In the genomic region with DNA sequence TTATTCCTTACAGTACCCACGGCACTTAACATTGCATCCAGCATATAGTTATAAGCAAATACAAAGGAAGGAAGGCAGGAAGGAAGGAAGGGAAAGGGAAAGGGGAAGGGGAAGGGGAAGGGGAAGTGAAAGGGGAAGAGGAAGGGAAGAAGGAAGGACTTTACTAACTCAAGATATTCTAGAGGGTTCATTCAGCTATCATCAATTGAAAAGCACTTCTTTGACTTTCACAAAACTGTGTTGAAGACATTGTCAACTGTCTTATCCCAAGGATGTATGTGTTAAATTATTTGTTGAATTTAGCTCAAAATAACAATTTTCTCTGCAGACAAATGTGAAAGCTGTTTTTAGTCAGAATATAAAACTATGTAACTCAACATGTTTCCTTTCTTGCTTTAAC, we compare ENCODE assay signal across 19 cellular contexts.
A peak's percentile ranks its signal among the peaks of the same experiment; 100 is the strongest.
DNase-seq lines count a peak whose midpoint lies in the region; ATAC-seq, FAIRE-seq and TF ChIP-seq lines count a peak whose summit lies in the region.
"Had no signal": no experiment of that assay in that cellular context is flagged by ENCODE, and none has a peak within 500 bp of the region (broad histone marks: within the 10 kb centered on the region; RNA-seq: fewer than 3 reads in every experiment).

No MANE protein-coding gene starts in this region.

- no peak for ATAC-seq in HepG2
- ATAC-seq in right lobe of liver: no peak
- ATAC-seq: A549; CD8-positive, alpha-beta T cell had no signal

- no peak overlapping the region for H3K4me2 ChIP-seq in HepG2 (ENCODE audit: low read depth, low read length)
- H3K4me2 ChIP-seq: A549; BLaER1 treated with 17β-estradiol and CSF1 and Interleukin-3, amounts not matched to agents 10 nM and 100 nM had no signal

- POLR2A ChIA-PET in HepG2 (lab: Yijun Ruan, JAX): no interaction called here
- POLR2A ChIA-PET in HEK293 (lab: Yijun Ruan, JAX): no interaction called here

- H3K27ac ChIP-seq in HepG2 (ENCODE audit: extremely low read length, insufficient read depth, low read length): no peak overlapping the region
- H3K27ac ChIP-seq in right lobe of liver: no peak overlapping the region
- no peak overlapping the region for H3K27ac ChIP-seq in HEK293 (ENCODE audit: extremely low read depth, low read depth, low read length)
- H3K27ac ChIP-seq: 22Rv1; A549; BLaER1 treated with 17β-estradiol and CSF1 and Interleukin-3, amounts not matched to agents 10 nM and 100 nM; C4-2B had no signal

- TF ChIP-seq POLR2A in HepG2 (IDR thresholded peaks at IDR 0.05; ENCODE audit: insufficient read depth in 1 of 2, low read depth in 2 of 2, low read length in 2 of 2) (no peak), right lobe of liver (IDR thresholded peaks at IDR 0.05) (no peak)

- no TSS peak for BruUV-seq in HepG2 (replicated peaks; lab: Mats Ljungman, UMichigan)

- no peaks in the 10 kb centered on the region for H3K27me3 ChIP-seq in HepG2 (ENCODE audit: control insufficient read depth in 1 of 2, insufficient read depth in 2 of 2, low read length in 2 of 2)
- H3K27me3 ChIP-seq in right lobe of liver: no peaks in the 10 kb centered on the region
- H3K27me3 ChIP-seq: BLaER1 treated with 17β-estradiol and CSF1 and Interleukin-3, amounts not matched to agents 10 nM and 100 nM had no signal

- no peaks in the 10 kb centered on the region for H4K20me1 ChIP-seq in HepG2 (ENCODE audit: insufficient read depth, low read length)
- H4K20me1 ChIP-seq: BLaER1 treated with 17β-estradiol and CSF1 and Interleukin-3, amounts not matched to agents 10 nM and 100 nM had no signal

- no peak overlapping the region for H3K9ac ChIP-seq in HepG2 (ENCODE audit: insufficient read depth, low read depth, low read length)
- H3K9ac ChIP-seq: BLaER1 treated with 17β-estradiol and CSF1 and Interleukin-3, amounts not matched to agents 10 nM and 100 nM had no signal

- TF ChIP-seq CTCF in HepG2 (CRISPR knock-in tag; IDR thresholded peaks at IDR 0.05): no peak
- no peak for TF ChIP-seq CTCF in right lobe of liver (IDR thresholded peaks at IDR 0.05)
- no peak for TF ChIP-seq CTCF in HEK293 (tag by site-specific recombination; IDR thresholded peaks at IDR 0.05)
- no peak for TF ChIP-seq CTCF in GM13977 (IDR thresholded peaks at IDR 0.05; ENCODE audit: extremely low read depth, insufficient read depth, missing control alignments)

- no peaks in the 10 kb centered on the region for H3K9me3 ChIP-seq in HepG2 (ENCODE audit: low read length)
- no peaks in the 10 kb centered on the region for H3K9me3 ChIP-seq in right lobe of liver
- no peaks in the 10 kb centered on the region for H3K9me3 ChIP-seq in HEK293 (ENCODE audit: control insufficient read depth, insufficient read depth, low read depth, low read length)
- H3K9me3 ChIP-seq: A549; BLaER1 treated with 17β-estradiol and CSF1 and Interleukin-3, amounts not matched to agents 10 nM and 100 nM; Caco-2 had no signal

- no peaks in the 10 kb centered on the region for H3K4me1 ChIP-seq in HepG2 (ENCODE audit: insufficient read depth, low read length)
- H3K4me1 ChIP-seq in right lobe of liver: peaks cover 0 to 10% (median 0%) of the 10 kb centered on the region in 4 donors
- H3K4me1 ChIP-seq in HEK293 (ENCODE audit: control insufficient read depth, insufficient read depth, low read length): no peaks in the 10 kb centered on the region
- H3K4me1 ChIP-seq: A549; BLaER1 treated with 17β-estradiol and CSF1 and Interleukin-3, amounts not matched to agents 10 nM and 100 nM; Caco-2 had no signal

- in situ Hi-C loops in HepG2 (cut with HindIII; ENCODE audit: extremely low pct_ligation_motif_present, low pct_unique_long_range_greater_than_20kb): no loop called here
- in situ Hi-C loops in GM13977 (cut with MboI; ENCODE audit: low pct_unique_long_range_greater_than_20kb, low sequenced_read_pairs, unreplicated experiment): no loop called here

- no peak for FAIRE-seq in HepG2 (lab: Jason Lieb, UNC)
- FAIRE-seq: A549, D721Med, G401.6, GM18507 had no signal

- no peaks in the 10 kb centered on the region for H3K36me3 ChIP-seq in HepG2 (replicated peaks in 1 of 2; ENCODE audit: control insufficient read depth in 1 of 2, insufficient read depth in 2 of 2, low read length in 2 of 2)
- H3K36me3 ChIP-seq in right lobe of liver: no peaks in the 10 kb centered on the region
- H3K36me3 ChIP-seq in HEK293 (ENCODE audit: control insufficient read depth in 2 of 2, insufficient read depth in 1 of 2, low read length in 2 of 2): no peaks in the 10 kb centered on the region
- H3K36me3 ChIP-seq: BLaER1 treated with 17β-estradiol and CSF1 and Interleukin-3, amounts not matched to agents 10 nM and 100 nM had no signal

- H3K4me3 ChIP-seq in HepG2 (replicated peaks in 1 of 3; ENCODE audit: insufficient read depth in 1 of 3, low read depth in 2 of 3, low read length in 3 of 3): no peak overlapping the region
- H3K4me3 ChIP-seq in right lobe of liver: no peak overlapping the region
- H3K4me3 ChIP-seq in HEK293 (ENCODE audit: low read depth, low read length): no peak overlapping the region
- H3K4me3 ChIP-seq: A549; BLaER1 treated with 17β-estradiol and CSF1 and Interleukin-3, amounts not matched to agents 10 nM and 100 nM had no signal

- H2AFZ ChIP-seq in HepG2 (ENCODE audit: low read length): no peak overlapping the region

- CTCF ChIA-PET in HepG2 (lab: Yijun Ruan, JAX; ENCODE audit: low intra/inter-chr PET ratio, low total read pairs): no interaction called here
- CTCF ChIA-PET in HEK293 (lab: Yijun Ruan, JAX): interaction anchor here (0.6 to 2.0 kb wide), 2 partner anchors 14 to 220 kb away, joined by 3 to 7 read pairs; no protein-coding TSS in a partner anchor

- 83% methylated on average over 1 of the region's 1 CpG for WGBS in HepG2 (ENCODE audit: low lambda C conversion rate)
- 89% methylated on average over 1 of the region's 1 CpG for WGBS in right lobe of liver (ENCODE audit: insufficient coverage, low coverage, low lambda C conversion rate, missing lambda C conversion rate)

- TF ChIP-seq EP300 in HepG2 (IDR thresholded peaks at IDR 0.05; ENCODE audit: low read depth in 2 of 2, low read length in 2 of 2) (no peak), HepG2 (CRISPR knock-in tag; IDR thresholded peaks at IDR 0.05; ENCODE audit: borderline replicate concordance) (no peak)

- intact Hi-C loops in HepG2 (cut with micrococcal nuclease; ENCODE audit: unreplicated experiment) (no loop called here), right lobe of liver (cut with DNase I) (no loop called here)

- TF ChIP-seq RAD21 in HepG2 (CRISPR knock-in tag; IDR thresholded peaks at IDR 0.05): no peak

- H3K79me2 ChIP-seq in HepG2 (ENCODE audit: insufficient read depth, low read length): no peaks in the 10 kb centered on the region

- DNase-seq in HepG2 (ENCODE audit: low spot score) (no peak), right lobe of liver (no peak), GM13977 (ENCODE audit: low spot score) (no peak), NCI-H187 treated with DMSO at 0.1 percent for 48 hours (lab: John Stamatoyannopoulos, UW) (no peak)
- DNase-seq: AML-193; Caco-2; Calu3; CD4-positive, alpha-beta T cell; CD8-positive, alpha-beta T cell; DMS79 treated with DMSO at 0.1 percent for 48 hours; GF-D8 had no signal

TF ChIP-seq in HEK293, 187 proteins besides CTCF, POLR2A, EP300 and RAD21:
- TF ChIP-seq ZNF202 (tag by site-specific recombination; IDR thresholded peaks at IDR 0.05; ENCODE audit: borderline replicate concordance) (no peak), PRDM1 (tag by site-specific recombination; IDR thresholded peaks at IDR 0.05) (peak; percentile 11; the same call in 1 of the 2 replicates), ZNF391 (tag by site-specific recombination; IDR thresholded peaks at IDR 0.05; ENCODE audit: borderline replicate concordance, low read depth) (no peak)
- TF ChIP-seq, protein P1, sequence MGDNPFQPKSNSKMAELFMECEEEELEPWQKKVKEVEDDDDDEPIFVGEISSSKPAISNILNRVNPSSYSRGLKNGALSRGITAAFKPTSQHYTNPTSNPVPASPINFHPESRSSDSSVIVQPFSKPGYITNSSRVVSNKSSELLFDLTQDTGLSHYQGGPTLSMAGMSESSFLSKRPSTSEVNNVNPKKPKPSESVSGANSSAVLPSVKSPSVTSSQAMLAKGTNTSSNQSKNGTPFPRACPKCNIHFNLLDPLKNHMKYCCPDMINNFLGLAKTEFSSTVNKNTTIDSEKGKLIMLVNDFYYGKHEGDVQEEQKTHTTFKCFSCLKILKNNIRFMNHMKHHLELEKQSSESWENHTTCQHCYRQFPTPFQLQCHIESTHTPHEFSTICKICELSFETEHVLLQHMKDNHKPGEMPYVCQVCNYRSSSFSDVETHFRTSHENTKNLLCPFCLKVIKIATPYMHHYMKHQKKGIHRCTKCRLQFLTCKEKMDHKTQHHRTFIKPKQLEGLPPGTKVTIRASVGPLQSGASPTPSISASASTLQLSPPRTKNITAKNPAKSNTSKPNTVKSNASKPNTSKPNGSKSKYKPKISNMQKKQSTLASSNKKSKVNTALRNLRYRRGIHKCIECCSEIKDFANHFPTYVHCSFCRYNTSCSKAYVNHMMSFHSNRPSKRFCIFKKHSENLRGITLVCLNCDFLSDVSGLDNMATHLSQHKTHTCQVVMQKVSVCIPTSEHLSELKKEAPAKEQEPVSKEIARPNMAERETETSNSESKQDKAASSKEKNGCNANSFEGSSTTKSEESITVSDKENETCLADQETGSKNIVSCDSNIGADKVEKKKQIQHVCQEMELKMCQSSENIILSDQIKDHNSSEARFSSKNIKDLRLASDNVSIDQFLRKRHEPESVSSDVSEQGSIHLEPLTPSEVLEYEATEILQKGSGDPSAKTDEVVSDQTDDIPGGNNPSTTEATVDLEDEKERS (tag by site-specific recombination; IDR thresholded peaks at IDR 0.05): no peak
TF ChIP-seq in HEK293: peak in this region for 1.
